ENCODE assay signal across 8 cellular contexts in genomic region chr9:137029058-137029922, GRCh38. TPM values are rescaled to one million over a fixed set of nuclear protein-coding genes. Genes with fewer than 3 reads are reported as not detected.
DNase-seq lines count a peak whose midpoint lies in the region; TF ChIP-seq lines count a peak whose summit lies in the region.

No MANE protein-coding gene starts in this region.

- peak overlapping the region; percentile 42 for H3K27ac Mint-ChIP-seq in neural progenitor cell

- H3K36me3 Mint-ChIP-seq in neural progenitor cell: no peaks in the 10 kb centered on the region

- intact Hi-C loops in PC-9 (cut with micrococcal nuclease; ENCODE audit: unreplicated experiment): loop anchor here (5.0 kb wide), 1 partner anchor 182 kb away; the partner anchor contains the start of gene PHPT1

- H3K79me2 ChIP-seq in PC-9 (ENCODE audit: low read depth): no peaks in the 10 kb centered on the region
- H3K79me2 ChIP-seq in neural progenitor cell (ENCODE audit: low read depth): no peaks in the 10 kb centered on the region

- DNase-seq in DMS53 (lab: John Stamatoyannopoulos, UW) (peak; percentile 82), HEK293T (ENCODE audit: extremely low spot score) (peak; percentile 75), PC-9 (peak in 1 of 2 experiments; percentile 86), fibroblast of villous mesenchyme (ENCODE audit: low read depth) (peak; percentile 61), neural progenitor cell (ENCODE audit: low spot score) (peak; percentile 86), stromal cell of bone marrow (ENCODE audit: low read depth) (peak; percentile 13), NCI-H128 (lab: John Stamatoyannopoulos, UW; ENCODE audit: unreplicated experiment) (no peak)
- DNase-seq in activated T-helper 1 cell treated with anti-CD3 and anti-CD28 coated beads, Interleukin-2, amount 50 U/mL, for 16 hours (ENCODE audit: low read depth in 1 of 2, low spot score in 1 of 2): peak; percentile 50 to 55

- no peak overlapping the region; the same call in 1 of the 2 replicates for H3K4me3 ChIP-seq in PC-9
- peak overlapping the region; percentile 65 for H3K4me3 ChIP-seq in fibroblast of villous mesenchyme (ENCODE audit: low read depth, low read length)
- peak overlapping the region; percentile 80 for H3K4me3 ChIP-seq in neural progenitor cell

- H3K36me3 ChIP-seq in PC-9 (ENCODE audit: low read depth): no peaks in the 10 kb centered on the region
- H3K36me3 ChIP-seq in neural progenitor cell: no peaks in the 10 kb centered on the region

- H3K27me3 ChIP-seq in PC-9 (ENCODE audit: insufficient read depth, low read depth) (no peaks in the 10 kb centered on the region), neural progenitor cell (peaks cover 24% of the 10 kb centered on the region)

- H3K9me2 ChIP-seq in PC-9 (ENCODE audit: insufficient read depth): no peaks in the 10 kb centered on the region

- POLR2A ChIA-PET in HEK293T (lab: Yijun Ruan, JAX): interaction anchor here (0.9 to 1.7 kb wide), 4 partner anchors 15 to 239 kb away, joined by 3 to 5 read pairs (median 4); partner anchors contain the start of gene TMEM141
- POLR2A ChIA-PET in PC-9 (lab: Charles Lee; ENCODE audit: unreplicated experiment): interaction anchor here (0.5 to 0.7 kb wide), 4 partner anchors 127 to 229 kb away, joined by 3 to 14 read pairs (median 8); no protein-coding TSS in a partner anchor

- H3K9ac ChIP-seq in neural progenitor cell: no peak overlapping the region

- peaks cover 8% of the 10 kb centered on the region; the same call in 1 of the 2 replicates for H3K4me1 ChIP-seq in PC-9 (replicated peaks; ENCODE audit: insufficient read depth)
- peaks cover 13% of the 10 kb centered on the region for H3K4me1 ChIP-seq in neural progenitor cell

- H2AFZ ChIP-seq in PC-9 (no peak overlapping the region), neural progenitor cell (replicated peaks) (no peak overlapping the region)

- H3K4me2 ChIP-seq in PC-9 (peak overlapping the region; percentile 97), neural progenitor cell (peak overlapping the region; percentile 94)

- H3K9me3 Mint-ChIP-seq in neural progenitor cell: no peaks in the 10 kb centered on the region

- peak overlapping the region; percentile 82 for H3K4me3 Mint-ChIP-seq in neural progenitor cell

- CTCF ChIA-PET in HEK293T (lab: Yijun Ruan, JAX) (interaction anchor here (0.6 to 2.7 kb wide), 34 partner anchors 9 to 266 kb away, joined by 3 to 23 read pairs (median 4); partner anchors contain the start of genes AJM1, MAN1B1, PAXX and SAPCD2), PC-9 (lab: Charles Lee) (interaction anchor here (0.5 to 1.4 kb wide), 23 partner anchors 17 to 548 kb away, joined by 3 to 20 read pairs (median 4); partner anchors contain the start of genes CLIC3, SAPCD2, SLC34A3 and TMEM141)

- TF ChIP-seq CTCF in PC-9 (conservative IDR thresholded peaks at IDR 0.05) (peak; percentile 86), fibroblast of villous mesenchyme (IDR thresholded peaks at IDR 0.05; ENCODE audit: insufficient read depth, low read depth, low read length) (peak; percentile 93), neural progenitor cell (IDR thresholded peaks at IDR 0.05) (peak; percentile 94)

- no peaks in the 10 kb centered on the region for H3K27me3 Mint-ChIP-seq in neural progenitor cell (ENCODE audit: insufficient read depth, low read depth)

- peaks cover 4% of the 10 kb centered on the region; the same call in 1 of the 2 replicates for H3F3A ChIP-seq in PC-9 (ENCODE audit: insufficient read depth, low read depth)
- H3F3A ChIP-seq in neural progenitor cell (ENCODE audit: low read depth): peaks cover 24% of the 10 kb centered on the region

- BruUV-seq in PC-9 (replicated peaks; lab: Mats Ljungman, UMichigan): no TSS peak

- no peaks in the 10 kb centered on the region for H4K20me1 ChIP-seq in PC-9 (ENCODE audit: insufficient read depth)
- H4K20me1 ChIP-seq in neural progenitor cell (ENCODE audit: low read depth): peaks cover 5% of the 10 kb centered on the region

- H3K27ac ChIP-seq in PC-9 (no peak overlapping the region), neural progenitor cell (no peak overlapping the region)

- H3K9me3 ChIP-seq in PC-9 (ENCODE audit: insufficient read depth, low read depth) (no peaks in the 10 kb centered on the region), neural progenitor cell (ENCODE audit: low read depth) (no peaks in the 10 kb centered on the region)

- H3K4me1 Mint-ChIP-seq in neural progenitor cell: peaks cover 12% of the 10 kb centered on the region

TF ChIP-seq in HEK293T, 16 proteins besides CTCF, POLR2A, EP300 and RAD21:
- TF ChIP-seq TARDBP (IDR thresholded peaks at IDR 0.05) (no peak), LEF1 (IDR thresholded peaks at IDR 0.05; ENCODE audit: borderline replicate concordance) (no peak), PKNOX1 (IDR thresholded peaks at IDR 0.05) (no peak), ZNF384 (IDR thresholded peaks at IDR 0.05) (no peak), ELF4 (IDR thresholded peaks at IDR 0.05) (no peak)

RNA-seq across cellular contexts. Expression of gene ABCA2, which starts 1.3 kb away (rescaled TPM):
- total RNA-seq in PC-9 (2021) (79.2 and 115 TPM in 2 replicates), fibroblast of villous mesenchyme (14.7 and 15.5 TPM in 2 replicates), neural progenitor cell (ENCODE audit: low replicate concordance) (2.7 and 19.7 TPM in 2 replicates)

RNA-seq across cellular contexts. Expression of gene FUT7, which starts 2.6 kb away (rescaled TPM):
- not detected in 2 replicates for total RNA-seq in PC-9 (2021)
- not detected in 2 replicates for total RNA-seq in fibroblast of villous mesenchyme
- not detected in 2 replicates for total RNA-seq in neural progenitor cell (ENCODE audit: low replicate concordance)

RNA-seq across cellular contexts. Expression of gene NPDC1, which starts 16.7 kb away (rescaled TPM):
- total RNA-seq in PC-9 (2021): 89.8 and 137 TPM in 2 replicates
- 6.4 and 13.0 TPM in 2 replicates for total RNA-seq in fibroblast of villous mesenchyme
- total RNA-seq in neural progenitor cell (ENCODE audit: low replicate concordance): 3.8 and 31.3 TPM in 2 replicates

RNA-seq across cellular contexts. Expression of gene ENTPD2, which starts 24.6 kb away (rescaled TPM):
- total RNA-seq in PC-9 (2021) (9.0 and 14.1 TPM in 2 replicates), fibroblast of villous mesenchyme (not detected in 2 replicates), neural progenitor cell (ENCODE audit: low replicate concordance) (not detected in 2 replicates)

RNA-seq across cellular contexts. Expression of gene CLIC3, which starts 32.9 kb away (rescaled TPM):
- 24.1 and 39.7 TPM in 2 replicates for total RNA-seq in PC-9 (2021)
- total RNA-seq in fibroblast of villous mesenchyme: 19.0 and 43.2 TPM in 2 replicates
- not detected in 2 replicates for total RNA-seq in neural progenitor cell (ENCODE audit: low replicate concordance)
